1 cellular context compared by ENCODE assay signal in genomic region chr20:58651823-58652605, GRCh38.
A peak's percentile ranks its signal among the peaks of the same experiment; 100 is the strongest.
TF ChIP-seq lines count a peak whose summit lies in the region.

No MANE protein-coding gene starts in this region.

TF ChIP-seq in GM12878, 131 proteins besides CTCF, POLR2A, EP300 and RAD21 (continued from another document and continues in another):
- TF ChIP-seq ZBTB33 (IDR thresholded peaks at IDR 0.05) (no peak), RB1 (IDR thresholded peaks at IDR 0.05; ENCODE audit: borderline replicate concordance) (no peak), RBBP5 (conservative IDR thresholded peaks at IDR 0.05) (no peak), TAF1 (IDR thresholded peaks at IDR 0.05; ENCODE audit: borderline replicate concordance, low read depth, low read length) (peak; percentile 73), STAT3 (IDR thresholded peaks at IDR 0.05; ENCODE audit: low read depth, low read length) (no peak), JUND (IDR thresholded peaks at IDR 0.05; ENCODE audit: low read depth, low read length) (no peak), NR2F1 (conservative IDR thresholded peaks at IDR 0.05) (no peak), TARDBP (IDR thresholded peaks at IDR 0.05; ENCODE audit: borderline replicate concordance) (0 out of 2 replicates have a peak, but pooled peaks have one; percentile 41), IRF5 (IDR thresholded peaks at IDR 0.05; ENCODE audit: borderline replicate concordance) (no peak), CREB1 (IDR thresholded peaks at IDR 0.05; ENCODE audit: low read depth) (peak; percentile 88), ZNF384 (IDR thresholded peaks at IDR 0.05; ENCODE audit: borderline replicate concordance, low read depth, low read length) (no peak), ZNF24 (IDR thresholded peaks at IDR 0.05) (no peak), ZNF274 (IDR thresholded peaks at IDR 0.05; ENCODE audit: insufficient read depth, insufficient read length) (no peak), RCOR1 (conservative IDR thresholded peaks at IDR 0.05; ENCODE audit: low read depth, low read length) (no peak), SUZ12 (IDR thresholded peaks at IDR 0.05; ENCODE audit: unreplicated experiment) (no peak), HCFC1 (IDR thresholded peaks at IDR 0.05; ENCODE audit: low read length) (no peak), PAX8 (IDR thresholded peaks at IDR 0.05) (no peak), ETV6 (conservative IDR thresholded peaks at IDR 0.05 in 1 of 2, IDR thresholded peaks at IDR 0.05 in 1 of 2; ENCODE audit: borderline replicate concordance in 1 of 2, low read depth in 1 of 2) (no peak), MYB (IDR thresholded peaks at IDR 0.05; ENCODE audit: borderline replicate concordance, low read depth, low read length) (no peak), CHD4 (IDR thresholded peaks at IDR 0.05) (no peak), ZNF217 (IDR thresholded peaks at IDR 0.05) (no peak), SIX5 (IDR thresholded peaks at IDR 0.05; ENCODE audit: low read depth, low read length, severe bottlenecking) (no peak), CBX5 (IDR thresholded peaks at IDR 0.05; ENCODE audit: low read depth) (no peak), SMAD1 (IDR thresholded peaks at IDR 0.05; ENCODE audit: low read depth, partially characterized antibody) (no peak), PML (IDR thresholded peaks at IDR 0.05; ENCODE audit: low read length) (peak; percentile 74; the same call in 1 of the 2 replicates), NFYA (IDR thresholded peaks at IDR 0.05; ENCODE audit: borderline replicate concordance, low read depth, low read length) (no peak), KAT2A (conservative IDR thresholded peaks at IDR 0.05; ENCODE audit: control insufficient read depth, low read depth, low read length) (no peak), NRF1 (conservative IDR thresholded peaks at IDR 0.05; ENCODE audit: low read depth, low read length) (no peak), MXI1 (IDR thresholded peaks at IDR 0.05; ENCODE audit: low read depth, low read length) (0 out of 2 replicates have a peak, but pooled peaks have one; percentile 50), RELA (IDR thresholded peaks at IDR 0.05; ENCODE audit: borderline replicate concordance, partially characterized antibody) (no peak), BCL11A (IDR thresholded peaks at IDR 0.05; ENCODE audit: low read depth, low read length) (no peak), IRF3 (IDR thresholded peaks at IDR 0.05) (no peak), ZBTB4 (CRISPR knock-in tag; IDR thresholded peaks at IDR 0.05) (no peak), TCF3 (IDR thresholded peaks at IDR 0.05; ENCODE audit: borderline replicate concordance, insufficient read depth, low read depth, low read length) (no peak), BCL3 (IDR thresholded peaks at IDR 0.05; ENCODE audit: borderline replicate concordance, insufficient read depth, low read depth, low read length, poor library complexity, severe bottlenecking) (no peak), IKZF1 (conservative IDR thresholded peaks at IDR 0.05) (peak; percentile 21; the same call in 1 of the 2 replicates), CEBPB (IDR thresholded peaks at IDR 0.05; ENCODE audit: borderline replicate concordance in 1 of 2, low read depth in 2 of 2, low read length in 2 of 2) (no peak), SMAD5 (IDR thresholded peaks at IDR 0.05; ENCODE audit: low read depth) (no peak), ZBED1 (IDR thresholded peaks at IDR 0.05; ENCODE audit: borderline replicate concordance) (no peak), ATF2 (IDR thresholded peaks at IDR 0.05; ENCODE audit: low read length) (no peak), YY1 (IDR thresholded peaks at IDR 0.05; ENCODE audit: low read depth, low read length) (0 out of 2 replicates have a peak, but pooled peaks have one; percentile 17), CBX3 (IDR thresholded peaks at IDR 0.05; ENCODE audit: borderline replicate concordance, low read depth) (no peak), NFIC (IDR thresholded peaks at IDR 0.05; ENCODE audit: low read depth, low read length) (no peak; the same call in 1 of the 2 replicates), YBX1 (IDR thresholded peaks at IDR 0.05) (no peak), ZNF687 (IDR thresholded peaks at IDR 0.05) (no peak), SMC3 (IDR thresholded peaks at IDR 0.05; ENCODE audit: borderline replicate concordance, low read length) (no peak), HDAC2 (IDR thresholded peaks at IDR 0.05) (no peak), ESRRA (IDR thresholded peaks at IDR 0.05; ENCODE audit: low read length) (no peak), IKZF2 (IDR thresholded peaks at IDR 0.05) (peak; percentile 30 to 48; a peak in 1 of 4 replicates), PKNOX1 (IDR thresholded peaks at IDR 0.05) (no peak), NR2C1 (IDR thresholded peaks at IDR 0.05) (no peak), BRCA1 (IDR thresholded peaks at IDR 0.05; ENCODE audit: low read depth, low read length) (no peak), CHD2 (IDR thresholded peaks at IDR 0.05; ENCODE audit: borderline replicate concordance, low read depth, low read length) (peak; percentile 69), EZH2 (IDR thresholded peaks at IDR 0.05; ENCODE audit: borderline replicate concordance, control insufficient read depth, low read depth, low read length) (no peak), USF1 (IDR thresholded peaks at IDR 0.05; ENCODE audit: borderline replicate concordance, extremely low read length, insufficient read depth, low read depth, low read length) (no peak), HDAC6 (IDR thresholded peaks at IDR 0.05; ENCODE audit: unreplicated experiment) (no peak), TBL1XR1 (IDR thresholded peaks at IDR 0.05; ENCODE audit: low read depth, low read length) (no peak), JUNB (IDR thresholded peaks at IDR 0.05) (no peak)
